4 cellular contexts compared by ENCODE assay signal in genomic region chr3:36603423-36603822, GRCh38.
A peak's percentile ranks its signal among the peaks of the same experiment; 100 is the strongest.
TF ChIP-seq lines count a peak whose summit lies in the region.

No MANE protein-coding gene starts in this region.

TF ChIP-seq in A549, 52 proteins besides CTCF, POLR2A, EP300 and RAD21:
- no peak for TF ChIP-seq TP53 (CRISPR knock-in tag; IDR thresholded peaks at IDR 0.05)
- TF ChIP-seq MAFK (IDR thresholded peaks at IDR 0.05; ENCODE audit: partially characterized antibody) = peak; percentile 96
TF ChIP-seq in A549: peak in this region for 1.

TF ChIP-seq in IMR-90, 13 proteins besides CTCF, POLR2A, EP300 and RAD21:
- no peak for TF ChIP-seq RFX5 (IDR thresholded peaks at IDR 0.05; ENCODE audit: low read depth, low read length)
- peak; percentile 97 for TF ChIP-seq MAFK (IDR thresholded peaks at IDR 0.05; ENCODE audit: low read depth, low read length)

TF ChIP-seq in K562, 482 proteins besides CTCF, POLR2A, EP300 and RAD21:
- TF ChIP-seq DACH1 (IDR thresholded peaks at IDR 0.05; ENCODE audit: partially characterized antibody) (no peak), MAFF (IDR thresholded peaks at IDR 0.05; ENCODE audit: low read length) (peak; percentile 90), NFE2 (IDR thresholded peaks at IDR 0.05; ENCODE audit: low read depth) (no peak), ZNF449 (CRISPR knock-in tag; IDR thresholded peaks at IDR 0.05) (no peak), SPI1 (IDR thresholded peaks at IDR 0.05; ENCODE audit: borderline replicate concordance, low read depth, low read length) (no peak), PCBP1 (IDR thresholded peaks at IDR 0.05; ENCODE audit: low read depth, low read length, poor library complexity, severe bottlenecking) (no peak), ZNF316 (IDR thresholded peaks at IDR 0.05) (peak; percentile 93), GATA2 (CRISPR knock-in tag; IDR thresholded peaks at IDR 0.05) (no peak), MAFG (tag; conservative IDR thresholded peaks at IDR 0.05) (peak; percentile 83), DIDO1 (tag; IDR thresholded peaks at IDR 0.05; ENCODE audit: low read depth) (no peak), RREB1 (CRISPR knock-in tag; IDR thresholded peaks at IDR 0.05) (no peak), C11orf30 (IDR thresholded peaks at IDR 0.05; ENCODE audit: low read depth) (peak; percentile 81), GATAD2B (IDR thresholded peaks at IDR 0.05; ENCODE audit: borderline replicate concordance) (no peak), DMBX1 (CRISPR knock-in tag; IDR thresholded peaks at IDR 0.05; ENCODE audit: borderline replicate concordance) (no peak), NFATC3 (IDR thresholded peaks at IDR 0.05) (no peak), CXXC5 (CRISPR knock-in tag; IDR thresholded peaks at IDR 0.05) (no peak), MAFK (IDR thresholded peaks at IDR 0.05; ENCODE audit: low read length) (peak; percentile 93), ZBTB49 (CRISPR knock-in tag; IDR thresholded peaks at IDR 0.05; ENCODE audit: borderline replicate concordance) (no peak), OTX1 (CRISPR knock-in tag; IDR thresholded peaks at IDR 0.05) (no peak), ZNF184 (CRISPR knock-in tag; IDR thresholded peaks at IDR 0.05) (no peak), HOXB6 (CRISPR knock-in tag; IDR thresholded peaks at IDR 0.05; ENCODE audit: borderline replicate concordance) (no peak)

TF ChIP-seq in H1, 55 proteins besides CTCF, POLR2A, EP300 and RAD21:
- TF ChIP-seq MAFK (IDR thresholded peaks at IDR 0.05; ENCODE audit: low read depth, low read length) = peak; percentile 89
- TF ChIP-seq SP2 (IDR thresholded peaks at IDR 0.05; ENCODE audit: low read length) = no peak
- TF ChIP-seq PHF8 (conservative IDR thresholded peaks at IDR 0.05; ENCODE audit: low read depth, low read length) = no peak
- TF ChIP-seq ZNF274 (IDR thresholded peaks at IDR 0.05; ENCODE audit: borderline replicate concordance, extremely low read depth, low read length) = no peak
